ENCODE assay signal across 30 cellular contexts in genomic region chr20:52840041-52840440, GRCh38.
"Had no signal": no experiment of that assay in that cellular context is flagged by ENCODE, and none has a peak within 500 bp of the region (broad histone marks: within the 10 kb centered on the region; RNA-seq: fewer than 3 reads in every experiment).

No MANE protein-coding gene starts in this region.

- H3K27ac Mint-ChIP-seq: natural killer cell treated with Interleukin-12 subunit alpha and Interleukin-12 subunit beta and Interleukin-15 and Interleukin-18, amount 100 ng/mL, for 72 hours; nephron progenitor cell; progenitor cell of endocrine pancreas; stimulated activated effector memory CD8-positive, alpha-beta T cell treated with anti-CD3 and anti-CD28 coated beads, Interleukin-12 subunit alpha, Interleukin-12 subunit beta, amount 100 ng/mL, for 72 hours; type B pancreatic cell had no signal

- H3K27me3 ChIP-seq: ovary, right lobe of liver, sigmoid colon, suprapubic skin, testis, tibial artery, transverse colon, upper lobe of right lung, uterus had no signal

- H3K9me3 Mint-ChIP-seq: naive thymus-derived CD8-positive, alpha-beta T cell; natural killer cell treated with Interleukin-12 subunit alpha and Interleukin-12 subunit beta and Interleukin-15 and Interleukin-18, amount 100 ng/mL, for 72 hours; nephron progenitor cell; neural crest cell; stimulated activated effector memory CD8-positive, alpha-beta T cell treated with anti-CD3 and anti-CD28 coated beads, Interleukin-12 subunit alpha, Interleukin-12 subunit beta, amount 100 ng/mL, for 72 hours; stimulated activated naive CD8-positive, alpha-beta T cell treated with anti-CD3 and anti-CD28 coated beads, Interleukin-15, amount 100 ng/mL, for 72 hours; type B pancreatic cell had no signal

- H3K27ac ChIP-seq: ovary, parathyroid adenoma, psoas muscle, right lobe of liver, sigmoid colon, suprapubic skin, testis, tibial artery, transverse colon, upper lobe of right lung, uterus had no signal

- H3K9me3 ChIP-seq: ovary, psoas muscle, right lobe of liver, sigmoid colon, suprapubic skin, testis, tibial artery, transverse colon, upper lobe of right lung, uterus had no signal

- H3K36me3 Mint-ChIP-seq: naive thymus-derived CD8-positive, alpha-beta T cell; natural killer cell treated with Interleukin-12 subunit alpha and Interleukin-12 subunit beta and Interleukin-15 and Interleukin-18, amount 100 ng/mL, for 72 hours; stimulated activated effector memory CD8-positive, alpha-beta T cell treated with anti-CD3 and anti-CD28 coated beads, Interleukin-12 subunit alpha, Interleukin-12 subunit beta, amount 100 ng/mL, for 72 hours; type B pancreatic cell had no signal

- H3K79me2 ChIP-seq: parathyroid adenoma had no signal

- H3K4me1 Mint-ChIP-seq: naive thymus-derived CD8-positive, alpha-beta T cell; stimulated activated effector memory CD8-positive, alpha-beta T cell treated with anti-CD3 and anti-CD28 coated beads, Interleukin-12 subunit alpha, Interleukin-12 subunit beta, amount 100 ng/mL, for 72 hours; stimulated activated naive CD8-positive, alpha-beta T cell treated with anti-CD3 and anti-CD28 coated beads, Interleukin-15, amount 100 ng/mL, for 72 hours had no signal

- H3K4me1 ChIP-seq: parathyroid adenoma, psoas muscle, right lobe of liver, sigmoid colon, suprapubic skin, testis, tibial artery, transverse colon, upper lobe of right lung, uterus had no signal

- H3K36me3 ChIP-seq: ovary, right lobe of liver, sigmoid colon, suprapubic skin, tibial artery, transverse colon, upper lobe of right lung, uterus had no signal

- H3K4me3 Mint-ChIP-seq: naive thymus-derived CD8-positive, alpha-beta T cell; natural killer cell treated with Interleukin-12 subunit alpha and Interleukin-12 subunit beta and Interleukin-15 and Interleukin-18, amount 100 ng/mL, for 72 hours; nephron progenitor cell; neural crest cell; stimulated activated effector memory CD8-positive, alpha-beta T cell treated with anti-CD3 and anti-CD28 coated beads, Interleukin-12 subunit alpha, Interleukin-12 subunit beta, amount 100 ng/mL, for 72 hours; stimulated activated naive CD8-positive, alpha-beta T cell treated with anti-CD3 and anti-CD28 coated beads, Interleukin-15, amount 100 ng/mL, for 72 hours; type B pancreatic cell had no signal

- H3K27me3 Mint-ChIP-seq: stimulated activated naive CD8-positive, alpha-beta T cell treated with anti-CD3 and anti-CD28 coated beads, Interleukin-15, amount 100 ng/mL, for 72 hours had no signal

- DNase-seq: naive thymus-derived CD8-positive, alpha-beta T cell; nephron progenitor cell; occipital lobe; ovary; posterior cingulate gyrus; psoas muscle; right cardiac atrium; right lobe of liver; sigmoid colon; small intestine; stimulated activated CD4-positive, alpha-beta T cell treated with anti-CD3 and anti-CD28 coated beads, Interleukin-15, amount 100 ng/mL, for 24 hours; stimulated activated CD4-positive, alpha-beta T cell treated with anti-CD3 and anti-CD28 coated beads, Interleukin-2, amount 100 ng/mL, for 24 hours; stimulated activated CD4-positive, alpha-beta T cell treated with anti-CD3 and anti-CD28 coated beads, Interleukin-2, amount 100 ng/mL, for 48 hours; stimulated activated CD4-positive, alpha-beta T cell treated with anti-CD3 and anti-CD28 coated beads, Interleukin-4, amount 100 ng/mL, for 24 hours; stimulated activated naive CD4-positive, alpha-beta T cell; stimulated activated naive CD8-positive, alpha-beta T cell treated with anti-CD3 and anti-CD28 coated beads, Interleukin-15, amount 100 ng/mL, for 72 hours; stimulated activated naive CD8-positive, alpha-beta T cell treated with anti-CD3 and anti-CD28 coated beads, Interleukin-15, Interleukin-2, amounts not matched to agents 100 U/mL and 50 U/mL, for 24 hours; substantia nigra; testis; tibial artery; transverse colon; upper lobe of right lung; uterus had no signal

- H3K4me3 ChIP-seq: ovary, psoas muscle, right lobe of liver, sigmoid colon, suprapubic skin, testis, tibial artery, transverse colon, upper lobe of right lung, uterus had no signal

- H3K9ac ChIP-seq: parathyroid adenoma had no signal

- ATAC-seq: naive thymus-derived CD8-positive, alpha-beta T cell; natural killer cell treated with Interleukin-12 subunit alpha and Interleukin-12 subunit beta and Interleukin-15 and Interleukin-18, amount 100 ng/mL, for 72 hours; psoas muscle; right cardiac atrium; right lobe of liver; stimulated activated effector memory CD8-positive, alpha-beta T cell treated with anti-CD3 and anti-CD28 coated beads, Interleukin-12 subunit alpha, Interleukin-12 subunit beta, amount 100 ng/mL, for 72 hours; stimulated activated naive CD8-positive, alpha-beta T cell treated with anti-CD3 and anti-CD28 coated beads, Interleukin-15, amount 100 ng/mL, for 72 hours; stimulated activated naive CD8-positive, alpha-beta T cell treated with anti-CD3 and anti-CD28 coated beads, Interleukin-15, Interleukin-2, amounts not matched to agents 100 U/mL and 50 U/mL, for 24 hours; upper lobe of right lung had no signal
